ENCODE assay signal across 8 cellular contexts in the genomic region with DNA sequence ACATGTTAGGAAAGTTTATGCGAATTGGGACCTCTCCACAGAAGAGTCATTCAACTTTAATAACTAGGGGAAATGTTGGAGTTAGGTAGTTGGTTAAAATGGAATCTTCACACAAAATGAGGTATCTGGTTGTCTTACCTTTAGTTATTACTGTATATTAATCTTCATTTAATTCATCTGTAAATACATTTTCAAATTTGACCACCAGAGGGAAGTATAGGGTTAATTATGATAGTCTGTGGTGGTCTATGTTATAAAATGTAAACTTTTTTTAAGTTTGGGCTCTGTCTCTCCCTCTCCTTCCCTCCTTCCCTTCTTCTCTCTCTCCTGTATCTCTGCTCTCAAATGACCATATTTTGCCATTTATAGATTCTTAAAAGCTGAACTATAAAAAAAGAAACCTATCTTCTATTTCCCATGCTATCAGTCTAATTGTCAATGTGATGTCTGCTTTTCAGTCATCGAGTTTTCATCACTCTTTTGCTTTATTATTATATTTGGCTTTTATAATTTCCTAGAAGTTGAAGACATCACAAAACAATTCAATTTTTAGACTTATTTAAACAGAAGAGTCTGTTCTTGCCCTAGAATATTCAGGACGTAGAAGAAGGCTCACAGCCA. TPM values are rescaled to one million over a fixed set of nuclear protein-coding genes. Genes with fewer than 3 reads are reported as not detected.
DNase-seq lines count a peak whose midpoint lies in the region; ATAC-seq and TF ChIP-seq lines count a peak whose summit lies in the region.

No MANE protein-coding gene starts in this region.

- no peaks in the 10 kb centered on the region for H3K79me2 ChIP-seq in GM23338 (replicated peaks; ENCODE audit: insufficient read depth)

- H2AFZ ChIP-seq in GM23338: no peak overlapping the region

- H3K9me2 ChIP-seq in GM23338 (ENCODE audit: insufficient read depth): no peaks in the 10 kb centered on the region

- no peaks in the 10 kb centered on the region for H4K20me1 ChIP-seq in GM23338 (replicated peaks; ENCODE audit: insufficient read depth)

- H3K27ac Mint-ChIP-seq in GM23338: no peak overlapping the region
- H3K27ac Mint-ChIP-seq in stimulated activated memory B cell treated with anti-CD40 and anti-IgM and Interleukin-4, amounts not matched to agents 10 μg/mL and 1 μg/mL and 100 μg/mL, for 72 hours: no peak overlapping the region

- H3K4me3 ChIP-seq in AG10803 (ENCODE audit: low read length) (no peak overlapping the region), GM23338 (no peak overlapping the region)

- peak; percentile 18 for DNase-seq in AG10803 (ENCODE audit: low read depth)
- DNase-seq in GM23338 (ENCODE audit: low spot score): peak; percentile 67
- DNase-seq in RKO (ENCODE audit: low spot score): peak; percentile 37
- peak; percentile 27 for DNase-seq in glomerular endothelial cell (ENCODE audit: extremely low read depth, low read depth, low spot score)
- no peak for DNase-seq in stimulated activated CD4-positive, alpha-beta T cell treated with anti-CD3 and anti-CD28 coated beads, Interleukin-1b, Interleukin-23, amount 100 ng/mL, for 48 hours

- no peaks in the 10 kb centered on the region for H3K27me3 Mint-ChIP-seq in GM23338 (ENCODE audit: insufficient read depth, low read depth, poor library complexity)
- H3K27me3 Mint-ChIP-seq in stimulated activated memory B cell treated with anti-CD40 and anti-IgM and Interleukin-4, amounts not matched to agents 10 μg/mL and 1 μg/mL and 100 μg/mL, for 72 hours: no peaks in the 10 kb centered on the region

- no peaks in the 10 kb centered on the region for H3K36me3 ChIP-seq in GM23338 (ENCODE audit: insufficient read depth)

- no peaks in the 10 kb centered on the region for H3K9me3 Mint-ChIP-seq in GM23338
- no peaks in the 10 kb centered on the region for H3K9me3 Mint-ChIP-seq in stimulated activated memory B cell treated with anti-CD40 and anti-IgM and Interleukin-4, amounts not matched to agents 10 μg/mL and 1 μg/mL and 100 μg/mL, for 72 hours

- no peaks in the 10 kb centered on the region for H3F3A ChIP-seq in GM23338 (replicated peaks; ENCODE audit: low read depth)

- peaks cover 49% of the 10 kb centered on the region for H3K4me1 Mint-ChIP-seq in GM23338
- no peaks in the 10 kb centered on the region for H3K4me1 Mint-ChIP-seq in stimulated activated memory B cell treated with anti-CD40 and anti-IgM and Interleukin-4, amounts not matched to agents 10 μg/mL and 1 μg/mL and 100 μg/mL, for 72 hours

- peaks cover 32% of the 10 kb centered on the region for H3K4me1 ChIP-seq in GM23338 (ENCODE audit: insufficient read depth)

- H3K27me3 ChIP-seq in GM23338 (ENCODE audit: insufficient read depth): no peaks in the 10 kb centered on the region

- H3K4me2 ChIP-seq in GM23338: no peak overlapping the region

- no peak overlapping the region for H3K27ac ChIP-seq in GM23338 (ENCODE audit: low read depth)

- TF ChIP-seq CTCF in AG10803 (conservative IDR thresholded peaks at IDR 0.05; ENCODE audit: low read length) (peak; percentile 56), GM23338 (conservative IDR thresholded peaks at IDR 0.05; ENCODE audit: low read depth in 2 of 2) (peak in 1 of 2 experiments; percentile 70; a peak in 3 of 4 replicates)

- no peaks in the 10 kb centered on the region for H3K36me3 Mint-ChIP-seq in GM23338 (ENCODE audit: low read depth)
- no peaks in the 10 kb centered on the region for H3K36me3 Mint-ChIP-seq in stimulated activated memory B cell treated with anti-CD40 and anti-IgM and Interleukin-4, amounts not matched to agents 10 μg/mL and 1 μg/mL and 100 μg/mL, for 72 hours

- peak; percentile 58 for ATAC-seq in GM23338
- no peak for ATAC-seq in GM18520 (IDR thresholded peaks at IDR 0.05; ENCODE audit: unreplicated experiment)
- no peak for ATAC-seq in stimulated activated memory B cell treated with anti-CD40 and anti-IgM and Interleukin-4, amounts not matched to agents 10 μg/mL and 1 μg/mL and 100 μg/mL, for 72 hours
- ATAC-seq in HG02973 (IDR thresholded peaks at IDR 0.05; ENCODE audit: unreplicated experiment): no peak

- H3K4me3 Mint-ChIP-seq in GM23338: no peak overlapping the region
- H3K4me3 Mint-ChIP-seq in stimulated activated memory B cell treated with anti-CD40 and anti-IgM and Interleukin-4, amounts not matched to agents 10 μg/mL and 1 μg/mL and 100 μg/mL, for 72 hours: no peak overlapping the region

TF ChIP-seq in GM23338, 12 proteins besides CTCF, POLR2A, EP300 and RAD21 (continues in another document):
- TF ChIP-seq ZNF331 (CRISPR knock-in tag; IDR thresholded peaks at IDR 0.05; ENCODE audit: low read depth): no peak
- TF ChIP-seq, protein P1, sequence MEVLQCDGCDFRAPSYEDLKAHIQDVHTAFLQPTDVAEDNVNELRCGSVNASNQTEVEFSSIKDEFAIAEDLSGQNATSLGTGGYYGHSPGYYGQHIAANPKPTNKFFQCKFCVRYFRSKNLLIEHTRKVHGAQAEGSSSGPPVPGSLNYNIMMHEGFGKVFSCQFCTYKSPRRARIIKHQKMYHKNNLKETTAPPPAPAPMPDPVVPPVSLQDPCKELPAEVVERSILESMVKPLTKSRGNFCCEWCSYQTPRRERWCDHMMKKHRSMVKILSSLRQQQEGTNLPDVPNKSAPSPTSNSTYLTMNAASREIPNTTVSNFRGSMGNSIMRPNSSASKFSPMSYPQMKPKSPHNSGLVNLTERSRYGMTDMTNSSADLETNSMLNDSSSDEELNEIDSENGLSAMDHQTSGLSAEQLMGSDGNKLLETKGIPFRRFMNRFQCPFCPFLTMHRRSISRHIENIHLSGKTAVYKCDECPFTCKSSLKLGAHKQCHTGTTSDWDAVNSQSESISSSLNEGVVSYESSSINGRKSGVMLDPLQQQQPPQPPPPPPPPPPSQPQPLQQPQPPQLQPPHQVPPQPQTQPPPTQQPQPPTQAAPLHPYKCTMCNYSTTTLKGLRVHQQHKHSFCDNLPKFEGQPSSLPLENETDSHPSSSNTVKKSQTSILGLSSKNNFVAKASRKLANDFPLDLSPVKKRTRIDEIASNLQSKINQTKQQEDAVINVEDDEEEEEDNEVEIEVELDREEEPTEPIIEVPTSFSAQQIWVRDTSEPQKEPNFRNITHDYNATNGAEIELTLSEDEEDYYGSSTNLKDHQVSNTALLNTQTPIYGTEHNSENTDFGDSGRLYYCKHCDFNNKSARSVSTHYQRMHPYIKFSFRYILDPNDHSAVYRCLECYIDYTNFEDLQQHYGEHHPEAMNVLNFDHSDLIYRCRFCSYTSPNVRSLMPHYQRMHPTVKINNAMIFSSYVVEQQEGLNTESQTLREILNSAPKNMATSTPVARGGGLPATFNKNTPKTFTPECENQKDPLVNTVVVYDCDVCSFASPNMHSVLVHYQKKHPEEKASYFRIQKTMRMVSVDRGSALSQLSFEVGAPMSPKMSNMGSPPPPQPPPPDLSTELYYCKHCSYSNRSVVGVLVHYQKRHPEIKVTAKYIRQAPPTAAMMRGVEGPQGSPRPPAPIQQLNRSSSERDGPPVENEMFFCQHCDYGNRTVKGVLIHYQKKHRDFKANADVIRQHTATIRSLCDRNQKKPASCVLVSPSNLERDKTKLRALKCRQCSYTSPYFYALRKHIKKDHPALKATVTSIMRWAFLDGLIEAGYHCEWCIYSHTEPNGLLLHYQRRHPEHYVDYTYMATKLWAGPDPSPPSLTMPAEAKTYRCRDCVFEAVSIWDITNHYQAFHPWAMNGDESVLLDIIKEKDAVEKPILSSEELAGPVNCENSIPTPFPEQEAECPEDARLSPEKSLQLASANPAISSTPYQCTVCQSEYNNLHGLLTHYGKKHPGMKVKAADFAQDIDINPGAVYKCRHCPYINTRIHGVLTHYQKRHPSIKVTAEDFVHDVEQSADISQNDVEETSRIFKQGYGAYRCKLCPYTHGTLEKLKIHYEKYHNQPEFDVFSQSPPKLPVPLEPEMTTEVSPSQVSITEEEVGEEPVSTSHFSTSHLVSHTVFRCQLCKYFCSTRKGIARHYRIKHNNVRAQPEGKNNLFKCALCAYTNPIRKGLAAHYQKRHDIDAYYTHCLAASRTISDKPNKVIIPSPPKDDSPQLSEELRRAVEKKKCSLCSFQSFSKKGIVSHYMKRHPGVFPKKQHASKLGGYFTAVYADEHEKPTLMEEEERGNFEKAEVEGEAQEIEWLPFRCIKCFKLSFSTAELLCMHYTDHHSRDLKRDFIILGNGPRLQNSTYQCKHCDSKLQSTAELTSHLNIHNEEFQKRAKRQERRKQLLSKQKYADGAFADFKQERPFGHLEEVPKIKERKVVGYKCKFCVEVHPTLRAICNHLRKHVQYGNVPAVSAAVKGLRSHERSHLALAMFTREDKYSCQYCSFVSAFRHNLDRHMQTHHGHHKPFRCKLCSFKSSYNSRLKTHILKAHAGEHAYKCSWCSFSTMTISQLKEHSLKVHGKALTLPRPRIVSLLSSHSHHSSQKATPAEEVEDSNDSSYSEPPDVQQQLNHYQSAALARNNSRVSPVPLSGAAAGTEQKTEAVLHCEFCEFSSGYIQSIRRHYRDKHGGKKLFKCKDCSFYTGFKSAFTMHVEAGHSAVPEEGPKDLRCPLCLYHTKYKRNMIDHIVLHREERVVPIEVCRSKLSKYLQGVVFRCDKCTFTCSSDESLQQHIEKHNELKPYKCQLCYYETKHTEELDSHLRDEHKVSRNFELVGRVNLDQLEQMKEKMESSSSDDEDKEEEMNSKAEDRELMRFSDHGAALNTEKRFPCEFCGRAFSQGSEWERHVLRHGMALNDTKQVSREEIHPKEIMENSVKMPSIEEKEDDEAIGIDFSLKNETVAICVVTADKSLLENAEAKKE (CRISPR knock-in tag; IDR thresholded peaks at IDR 0.05): no peak
- no peak for TF ChIP-seq EZH2phosphoT487 (IDR thresholded peaks at IDR 0.05; ENCODE audit: unreplicated experiment)

RNA-seq across cellular contexts. Expression of a gene that starts 49.8 kb away (rescaled TPM):
- total RNA-seq in GM23338 (2014; rRNA removed; shearing (Covaris generic)): 1.7 and 2.8 TPM in 2 replicates
- polyA plus RNA-seq in GM23338 (2016; fragmentation: Nextera tagmentation; extraction: Ambion mirVana): 0.75 and 1.3 TPM in 2 replicates
- total RNA-seq in glomerular endothelial cell: 2.7 and 8.7 TPM in 2 replicates
